ENCODE assay signal across 8 cellular contexts in the genomic region with DNA sequence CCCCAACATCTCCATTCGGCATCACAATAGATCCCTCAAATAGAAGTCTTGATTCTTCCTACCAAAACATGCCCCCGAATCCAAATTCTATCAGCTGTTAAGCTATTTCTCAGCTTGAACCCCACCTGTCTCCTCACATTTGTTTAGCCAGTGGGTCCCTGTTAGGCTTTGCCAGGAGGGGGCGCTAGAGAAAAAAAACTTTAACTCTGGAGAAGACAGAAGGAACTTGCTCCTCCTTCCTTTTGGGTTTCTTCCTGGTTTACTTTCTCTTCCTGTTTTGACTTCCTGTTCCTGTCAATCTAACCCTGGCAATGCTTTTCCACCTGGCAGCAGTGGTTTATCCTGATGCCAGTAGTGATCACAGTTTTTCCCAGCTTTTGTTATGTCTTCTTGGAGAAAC.
A peak's percentile ranks its signal among the peaks of the same experiment; 100 is the strongest.
DNase-seq lines count a peak whose midpoint lies in the region; TF ChIP-seq lines count a peak whose summit lies in the region.

No MANE protein-coding gene starts in this region.

- H3K27ac ChIP-seq in testis (no peak overlapping the region), coronary artery (no peak overlapping the region)

- H3K27me3 ChIP-seq in testis, result no peaks in the 10 kb centered on the region

- peak; percentile 73 for TF ChIP-seq CTCF in HFF-Myc (IDR thresholded peaks at IDR 0.05; ENCODE audit: low read depth, low read length, missing control alignments)
- TF ChIP-seq CTCF in testis (IDR thresholded peaks at IDR 0.05), result peak; percentile 40 to 58 (median 52)
- no peak for TF ChIP-seq CTCF in coronary artery (IDR thresholded peaks at IDR 0.05)

- in situ Hi-C loops in SK-MEL-5 (cut with HindIII; ENCODE audit: low pct_unique_long_range_greater_than_20kb, low sequenced_read_pairs), result no loop called here

- TF ChIP-seq POLR2A in testis (IDR thresholded peaks at IDR 0.05), result no peak

- intact Hi-C loops in testis (cut with DNase I; ENCODE audit: low total_unique reads), result no loop called here

- DNase-seq in DMS53 treated with DMSO at 0.1 percent for 48 hours (lab: John Stamatoyannopoulos, UW; ENCODE audit: unreplicated experiment) (peak; percentile 24), HFF-Myc (ENCODE audit: extremely low read depth, low read depth) (peak; percentile 14), SK-MEL-5 (ENCODE audit: low read depth, low spot score) (peak; percentile 38), globus pallidus (ENCODE audit: low spot score) (peak; percentile 41), testis (peak; percentile 66), coronary artery (ENCODE audit: low spot score) (no peak), epidermal melanocyte (ENCODE audit: insufficient read length, low spot score) (no peak), HuH-7.5 (ENCODE audit: low spot score) (no peak)

- no peaks in the 10 kb centered on the region for H3K36me3 ChIP-seq in testis (ENCODE audit: low read depth, missing control alignments)

- H3K4me3 ChIP-seq in HFF-Myc (replicated peaks; ENCODE audit: low read depth, low read length) (no peak overlapping the region), testis (no peak overlapping the region), coronary artery (no peak overlapping the region)

- no peaks in the 10 kb centered on the region for H3K4me1 ChIP-seq in testis

- 50 to 58% methylated on average over 3 of the region's 3 CpGs for WGBS in testis, 2 donors

- no peaks in the 10 kb centered on the region for H3K9me3 ChIP-seq in testis

Comparison
In these comparisons a context has a peak if more than half of its experiments do, and no peak if none do; other contexts are left out.
1. DNase-seq: peak in DMS53 treated with DMSO at 0.1 percent for 48 hours (single experiment), HFF-Myc (single experiment), SK-MEL-5 (single experiment), globus pallidus (single experiment) and testis (single experiment); none in coronary artery (single experiment), epidermal melanocyte (single experiment) and HuH-7.5 (single experiment).